In the genomic region with DNA sequence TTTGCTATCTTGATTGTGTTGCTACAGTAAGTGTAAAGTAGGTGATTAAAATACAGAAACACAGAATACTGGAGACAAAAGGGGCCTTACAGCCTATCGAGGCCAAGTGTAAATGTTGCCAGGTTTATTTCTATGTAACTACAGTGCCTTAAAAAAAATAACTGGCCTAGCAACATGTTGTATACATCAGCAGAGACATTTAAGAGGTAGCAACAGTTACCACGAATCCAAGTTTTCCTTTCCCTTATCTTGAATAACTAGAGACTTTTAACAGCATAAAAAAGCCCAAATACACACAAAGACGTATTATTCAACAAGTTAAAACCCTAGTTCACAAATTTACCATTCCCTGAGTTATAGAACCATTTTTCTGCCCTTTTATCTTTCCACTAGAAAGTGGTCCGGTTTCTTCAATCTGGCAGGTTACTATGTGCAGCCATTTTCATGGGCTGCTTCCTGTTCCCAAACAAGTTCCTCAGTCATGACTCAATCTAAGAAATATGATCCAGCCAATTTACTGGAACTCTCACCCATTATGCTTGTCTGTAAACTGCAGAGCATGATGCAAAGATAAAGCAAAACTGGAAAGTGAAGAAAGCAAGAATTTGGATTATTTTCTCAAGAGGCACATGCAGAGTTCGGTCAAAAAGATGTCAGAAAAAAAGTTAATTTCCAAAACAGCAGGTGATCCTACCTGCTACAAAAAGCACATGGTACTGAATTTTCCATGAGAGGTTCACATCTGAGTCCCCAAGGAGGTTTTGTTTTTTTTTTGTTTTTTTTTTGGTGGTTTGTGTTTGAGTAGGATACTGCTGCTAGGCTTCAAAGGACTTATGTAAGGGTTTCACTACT, we compare ENCODE assay signal across 1 cellular context.
TF ChIP-seq lines count a peak whose summit lies in the region.

No MANE protein-coding gene starts in this region.

TF ChIP-seq in K562, 482 proteins besides CTCF, POLR2A, EP300 and RAD21 (continued from another document and continues in another):
- TF ChIP-seq, protein P1, sequence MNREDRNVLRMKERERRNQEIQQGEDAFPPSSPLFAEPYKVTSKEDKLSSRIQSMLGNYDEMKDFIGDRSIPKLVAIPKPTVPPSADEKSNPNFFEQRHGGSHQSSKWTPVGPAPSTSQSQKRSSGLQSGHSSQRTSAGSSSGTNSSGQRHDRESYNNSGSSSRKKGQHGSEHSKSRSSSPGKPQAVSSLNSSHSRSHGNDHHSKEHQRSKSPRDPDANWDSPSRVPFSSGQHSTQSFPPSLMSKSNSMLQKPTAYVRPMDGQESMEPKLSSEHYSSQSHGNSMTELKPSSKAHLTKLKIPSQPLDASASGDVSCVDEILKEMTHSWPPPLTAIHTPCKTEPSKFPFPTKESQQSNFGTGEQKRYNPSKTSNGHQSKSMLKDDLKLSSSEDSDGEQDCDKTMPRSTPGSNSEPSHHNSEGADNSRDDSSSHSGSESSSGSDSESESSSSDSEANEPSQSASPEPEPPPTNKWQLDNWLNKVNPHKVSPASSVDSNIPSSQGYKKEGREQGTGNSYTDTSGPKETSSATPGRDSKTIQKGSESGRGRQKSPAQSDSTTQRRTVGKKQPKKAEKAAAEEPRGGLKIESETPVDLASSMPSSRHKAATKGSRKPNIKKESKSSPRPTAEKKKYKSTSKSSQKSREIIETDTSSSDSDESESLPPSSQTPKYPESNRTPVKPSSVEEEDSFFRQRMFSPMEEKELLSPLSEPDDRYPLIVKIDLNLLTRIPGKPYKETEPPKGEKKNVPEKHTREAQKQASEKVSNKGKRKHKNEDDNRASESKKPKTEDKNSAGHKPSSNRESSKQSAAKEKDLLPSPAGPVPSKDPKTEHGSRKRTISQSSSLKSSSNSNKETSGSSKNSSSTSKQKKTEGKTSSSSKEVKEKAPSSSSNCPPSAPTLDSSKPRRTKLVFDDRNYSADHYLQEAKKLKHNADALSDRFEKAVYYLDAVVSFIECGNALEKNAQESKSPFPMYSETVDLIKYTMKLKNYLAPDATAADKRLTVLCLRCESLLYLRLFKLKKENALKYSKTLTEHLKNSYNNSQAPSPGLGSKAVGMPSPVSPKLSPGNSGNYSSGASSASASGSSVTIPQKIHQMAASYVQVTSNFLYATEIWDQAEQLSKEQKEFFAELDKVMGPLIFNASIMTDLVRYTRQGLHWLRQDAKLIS (CRISPR knock-in tag; IDR thresholded peaks at IDR 0.05), result no peak
- no peak for TF ChIP-seq SREBF1 (IDR thresholded peaks at IDR 0.05; ENCODE audit: borderline replicate concordance, low read depth, low read length)
- no peak for TF ChIP-seq PHTF2 (CRISPR knock-in tag; IDR thresholded peaks at IDR 0.05)
- TF ChIP-seq ZNF696 (CRISPR knock-in tag; conservative IDR thresholded peaks at IDR 0.05), result no peak
- TF ChIP-seq RBM34 (IDR thresholded peaks at IDR 0.05; ENCODE audit: borderline replicate concordance, insufficient read depth, low read length), result no peak
- TF ChIP-seq TBL1XR1 (IDR thresholded peaks at IDR 0.05; ENCODE audit: low read length in 2 of 2), result peak in 1 of 2 experiments; percentile 85; a peak in 2 of 4 replicates
- no peak for TF ChIP-seq POLR3A (IDR thresholded peaks at IDR 0.05; ENCODE audit: borderline replicate concordance, extremely low read depth, insufficient read depth, insufficient read length)
- TF ChIP-seq SMAD3 (CRISPR knock-in tag; conservative IDR thresholded peaks at IDR 0.05), result peak; percentile 83
- peak; percentile 73 for TF ChIP-seq EHMT2 (IDR thresholded peaks at IDR 0.05)
- no peak for TF ChIP-seq KDM2B (CRISPR knock-in tag; IDR thresholded peaks at IDR 0.05)
- TF ChIP-seq, protein P2, sequence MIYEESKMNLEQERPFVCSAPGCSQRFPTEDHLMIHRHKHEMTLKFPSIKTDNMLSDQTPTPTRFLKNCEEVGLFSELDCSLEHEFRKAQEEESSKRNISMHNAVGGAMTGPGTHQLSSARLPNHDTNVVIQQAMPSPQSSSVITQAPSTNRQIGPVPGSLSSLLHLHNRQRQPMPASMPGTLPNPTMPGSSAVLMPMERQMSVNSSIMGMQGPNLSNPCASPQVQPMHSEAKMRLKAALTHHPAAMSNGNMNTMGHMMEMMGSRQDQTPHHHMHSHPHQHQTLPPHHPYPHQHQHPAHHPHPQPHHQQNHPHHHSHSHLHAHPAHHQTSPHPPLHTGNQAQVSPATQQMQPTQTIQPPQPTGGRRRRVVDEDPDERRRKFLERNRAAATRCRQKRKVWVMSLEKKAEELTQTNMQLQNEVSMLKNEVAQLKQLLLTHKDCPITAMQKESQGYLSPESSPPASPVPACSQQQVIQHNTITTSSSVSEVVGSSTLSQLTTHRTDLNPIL (CRISPR knock-in tag; IDR thresholded peaks at IDR 0.05), result no peak
- TF ChIP-seq, protein P3, sequence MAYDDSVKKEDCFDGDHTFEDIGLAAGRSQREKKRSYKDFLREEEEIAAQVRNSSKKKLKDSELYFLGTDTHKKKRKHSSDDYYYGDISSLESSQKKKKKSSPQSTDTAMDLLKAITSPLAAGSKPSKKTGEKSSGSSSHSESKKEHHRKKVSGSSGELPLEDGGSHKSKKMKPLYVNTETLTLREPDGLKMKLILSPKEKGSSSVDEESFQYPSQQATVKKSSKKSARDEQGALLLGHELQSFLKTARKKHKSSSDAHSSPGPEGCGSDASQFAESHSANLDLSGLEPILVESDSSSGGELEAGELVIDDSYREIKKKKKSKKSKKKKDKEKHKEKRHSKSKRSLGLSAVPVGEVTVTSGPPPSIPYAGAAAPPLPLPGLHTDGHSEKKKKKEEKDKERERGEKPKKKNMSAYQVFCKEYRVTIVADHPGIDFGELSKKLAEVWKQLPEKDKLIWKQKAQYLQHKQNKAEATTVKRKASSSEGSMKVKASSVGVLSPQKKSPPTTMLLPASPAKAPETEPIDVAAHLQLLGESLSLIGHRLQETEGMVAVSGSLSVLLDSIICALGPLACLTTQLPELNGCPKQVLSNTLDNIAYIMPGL (CRISPR knock-in tag; IDR thresholded peaks at IDR 0.05), result no peak
- no peak for TF ChIP-seq NFIX (CRISPR knock-in tag; IDR thresholded peaks at IDR 0.05; ENCODE audit: low read depth)
- TF ChIP-seq, protein P4, sequence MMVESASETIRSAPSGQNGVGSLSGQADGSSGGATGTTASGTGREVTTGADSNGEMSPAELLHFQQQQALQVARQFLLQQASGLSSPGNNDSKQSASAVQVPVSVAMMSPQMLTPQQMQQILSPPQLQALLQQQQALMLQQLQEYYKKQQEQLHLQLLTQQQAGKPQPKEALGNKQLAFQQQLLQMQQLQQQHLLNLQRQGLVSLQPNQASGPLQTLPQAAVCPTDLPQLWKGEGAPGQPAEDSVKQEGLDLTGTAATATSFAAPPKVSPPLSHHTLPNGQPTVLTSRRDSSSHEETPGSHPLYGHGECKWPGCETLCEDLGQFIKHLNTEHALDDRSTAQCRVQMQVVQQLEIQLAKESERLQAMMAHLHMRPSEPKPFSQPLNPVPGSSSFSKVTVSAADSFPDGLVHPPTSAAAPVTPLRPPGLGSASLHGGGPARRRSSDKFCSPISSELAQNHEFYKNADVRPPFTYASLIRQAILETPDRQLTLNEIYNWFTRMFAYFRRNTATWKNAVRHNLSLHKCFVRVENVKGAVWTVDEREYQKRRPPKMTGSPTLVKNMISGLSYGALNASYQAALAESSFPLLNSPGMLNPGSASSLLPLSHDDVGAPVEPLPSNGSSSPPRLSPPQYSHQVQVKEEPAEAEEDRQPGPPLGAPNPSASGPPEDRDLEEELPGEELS (CRISPR knock-in tag; IDR thresholded peaks at IDR 0.05; ENCODE audit: borderline replicate concordance), result no peak
- no peak for TF ChIP-seq SAFB (IDR thresholded peaks at IDR 0.05; ENCODE audit: borderline replicate concordance, low read depth, low read length)
- no peak for TF ChIP-seq POU5F1 (IDR thresholded peaks at IDR 0.05; ENCODE audit: borderline replicate concordance, low read depth, low read length, partially characterized antibody)
- no peak for TF ChIP-seq PCBP2 (IDR thresholded peaks at IDR 0.05; ENCODE audit: low read depth, low read length, poor library complexity, severe bottlenecking)
- TF ChIP-seq ZNF12 (CRISPR knock-in tag; IDR thresholded peaks at IDR 0.05), result no peak
- no peak for TF ChIP-seq SMARCB1 (IDR thresholded peaks at IDR 0.05; ENCODE audit: insufficient read length, low read depth)
- TF ChIP-seq TFAM (CRISPR knock-in tag; conservative IDR thresholded peaks at IDR 0.05), result no peak
- TF ChIP-seq, protein P5, sequence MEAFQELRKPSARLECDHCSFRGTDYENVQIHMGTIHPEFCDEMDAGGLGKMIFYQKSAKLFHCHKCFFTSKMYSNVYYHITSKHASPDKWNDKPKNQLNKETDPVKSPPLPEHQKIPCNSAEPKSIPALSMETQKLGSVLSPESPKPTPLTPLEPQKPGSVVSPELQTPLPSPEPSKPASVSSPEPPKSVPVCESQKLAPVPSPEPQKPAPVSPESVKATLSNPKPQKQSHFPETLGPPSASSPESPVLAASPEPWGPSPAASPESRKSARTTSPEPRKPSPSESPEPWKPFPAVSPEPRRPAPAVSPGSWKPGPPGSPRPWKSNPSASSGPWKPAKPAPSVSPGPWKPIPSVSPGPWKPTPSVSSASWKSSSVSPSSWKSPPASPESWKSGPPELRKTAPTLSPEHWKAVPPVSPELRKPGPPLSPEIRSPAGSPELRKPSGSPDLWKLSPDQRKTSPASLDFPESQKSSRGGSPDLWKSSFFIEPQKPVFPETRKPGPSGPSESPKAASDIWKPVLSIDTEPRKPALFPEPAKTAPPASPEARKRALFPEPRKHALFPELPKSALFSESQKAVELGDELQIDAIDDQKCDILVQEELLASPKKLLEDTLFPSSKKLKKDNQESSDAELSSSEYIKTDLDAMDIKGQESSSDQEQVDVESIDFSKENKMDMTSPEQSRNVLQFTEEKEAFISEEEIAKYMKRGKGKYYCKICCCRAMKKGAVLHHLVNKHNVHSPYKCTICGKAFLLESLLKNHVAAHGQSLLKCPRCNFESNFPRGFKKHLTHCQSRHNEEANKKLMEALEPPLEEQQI (IDR thresholded peaks at IDR 0.05), result no peak
- no peak for TF ChIP-seq BCL6 (CRISPR knock-in tag; IDR thresholded peaks at IDR 0.05)
- no peak; a peak in 1 of 4 replicates for TF ChIP-seq MCM7 (IDR thresholded peaks at IDR 0.05)
- TF ChIP-seq, protein P6, sequence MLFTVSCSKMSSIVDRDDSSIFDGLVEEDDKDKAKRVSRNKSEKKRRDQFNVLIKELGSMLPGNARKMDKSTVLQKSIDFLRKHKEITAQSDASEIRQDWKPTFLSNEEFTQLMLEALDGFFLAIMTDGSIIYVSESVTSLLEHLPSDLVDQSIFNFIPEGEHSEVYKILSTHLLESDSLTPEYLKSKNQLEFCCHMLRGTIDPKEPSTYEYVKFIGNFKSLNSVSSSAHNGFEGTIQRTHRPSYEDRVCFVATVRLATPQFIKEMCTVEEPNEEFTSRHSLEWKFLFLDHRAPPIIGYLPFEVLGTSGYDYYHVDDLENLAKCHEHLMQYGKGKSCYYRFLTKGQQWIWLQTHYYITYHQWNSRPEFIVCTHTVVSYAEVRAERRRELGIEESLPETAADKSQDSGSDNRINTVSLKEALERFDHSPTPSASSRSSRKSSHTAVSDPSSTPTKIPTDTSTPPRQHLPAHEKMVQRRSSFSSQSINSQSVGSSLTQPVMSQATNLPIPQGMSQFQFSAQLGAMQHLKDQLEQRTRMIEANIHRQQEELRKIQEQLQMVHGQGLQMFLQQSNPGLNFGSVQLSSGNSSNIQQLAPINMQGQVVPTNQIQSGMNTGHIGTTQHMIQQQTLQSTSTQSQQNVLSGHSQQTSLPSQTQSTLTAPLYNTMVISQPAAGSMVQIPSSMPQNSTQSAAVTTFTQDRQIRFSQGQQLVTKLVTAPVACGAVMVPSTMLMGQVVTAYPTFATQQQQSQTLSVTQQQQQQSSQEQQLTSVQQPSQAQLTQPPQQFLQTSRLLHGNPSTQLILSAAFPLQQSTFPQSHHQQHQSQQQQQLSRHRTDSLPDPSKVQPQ (CRISPR knock-in tag; IDR thresholded peaks at IDR 0.05; ENCODE audit: borderline replicate concordance), result no peak
- no peak for TF ChIP-seq NCOA2 (IDR thresholded peaks at IDR 0.05; ENCODE audit: partially characterized antibody in 2 of 2)
- TF ChIP-seq, protein P7, sequence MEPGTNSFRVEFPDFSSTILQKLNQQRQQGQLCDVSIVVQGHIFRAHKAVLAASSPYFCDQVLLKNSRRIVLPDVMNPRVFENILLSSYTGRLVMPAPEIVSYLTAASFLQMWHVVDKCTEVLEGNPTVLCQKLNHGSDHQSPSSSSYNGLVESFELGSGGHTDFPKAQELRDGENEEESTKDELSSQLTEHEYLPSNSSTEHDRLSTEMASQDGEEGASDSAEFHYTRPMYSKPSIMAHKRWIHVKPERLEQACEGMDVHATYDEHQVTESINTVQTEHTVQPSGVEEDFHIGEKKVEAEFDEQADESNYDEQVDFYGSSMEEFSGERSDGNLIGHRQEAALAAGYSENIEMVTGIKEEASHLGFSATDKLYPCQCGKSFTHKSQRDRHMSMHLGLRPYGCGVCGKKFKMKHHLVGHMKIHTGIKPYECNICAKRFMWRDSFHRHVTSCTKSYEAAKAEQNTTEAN (CRISPR knock-in tag; IDR thresholded peaks at IDR 0.05), result no peak
- TF ChIP-seq HLTF (IDR thresholded peaks at IDR 0.05), result peak; percentile 82; the same call in 1 of the 2 replicates
- TF ChIP-seq CBX3 (IDR thresholded peaks at IDR 0.05; ENCODE audit: borderline replicate concordance in 1 of 2, low read length in 2 of 2), result 0 out of 3 replicates have a peak, but pooled peaks of 1 of the 2 experiments have one; percentile 55
- TF ChIP-seq JUND (IDR thresholded peaks at IDR 0.05; ENCODE audit: borderline replicate concordance, low read depth, low read length), result peak; percentile 95
- TF ChIP-seq JUND (tag; IDR thresholded peaks at IDR 0.05; ENCODE audit: borderline replicate concordance, low read depth, low read length), result peak; percentile 93; the same call in 2 of the 3 replicates
- TF ChIP-seq RBM14 (IDR thresholded peaks at IDR 0.05; ENCODE audit: borderline replicate concordance, insufficient read depth, low read depth, low read length), result no peak
- peak; percentile 78 for TF ChIP-seq ELF1 (tag; IDR thresholded peaks at IDR 0.05)
- no peak for TF ChIP-seq FOXA3 (CRISPR knock-in tag; conservative IDR thresholded peaks at IDR 0.05 in 1 of 2, IDR thresholded peaks at IDR 0.05 in 1 of 2)
- TF ChIP-seq BCOR (IDR thresholded peaks at IDR 0.05), result no peak
- TF ChIP-seq, protein P8, sequence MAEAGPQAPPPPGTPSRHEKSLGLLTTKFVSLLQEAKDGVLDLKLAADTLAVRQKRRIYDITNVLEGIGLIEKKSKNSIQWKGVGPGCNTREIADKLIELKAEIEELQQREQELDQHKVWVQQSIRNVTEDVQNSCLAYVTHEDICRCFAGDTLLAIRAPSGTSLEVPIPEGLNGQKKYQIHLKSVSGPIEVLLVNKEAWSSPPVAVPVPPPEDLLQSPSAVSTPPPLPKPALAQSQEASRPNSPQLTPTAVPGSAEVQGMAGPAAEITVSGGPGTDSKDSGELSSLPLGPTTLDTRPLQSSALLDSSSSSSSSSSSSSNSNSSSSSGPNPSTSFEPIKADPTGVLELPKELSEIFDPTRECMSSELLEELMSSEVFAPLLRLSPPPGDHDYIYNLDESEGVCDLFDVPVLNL (CRISPR knock-in tag; IDR thresholded peaks at IDR 0.05; ENCODE audit: low read depth), result no peak
- TF ChIP-seq ATF7 (IDR thresholded peaks at IDR 0.05), result peak; percentile 92
- TF ChIP-seq PCBP1 (IDR thresholded peaks at IDR 0.05; ENCODE audit: low read depth, low read length, poor library complexity, severe bottlenecking), result no peak
- TF ChIP-seq TAL1 (IDR thresholded peaks at IDR 0.05), result peak; percentile 61
- no peak for TF ChIP-seq THRAP3 (IDR thresholded peaks at IDR 0.05; ENCODE audit: borderline replicate concordance)
- TF ChIP-seq, protein P9, sequence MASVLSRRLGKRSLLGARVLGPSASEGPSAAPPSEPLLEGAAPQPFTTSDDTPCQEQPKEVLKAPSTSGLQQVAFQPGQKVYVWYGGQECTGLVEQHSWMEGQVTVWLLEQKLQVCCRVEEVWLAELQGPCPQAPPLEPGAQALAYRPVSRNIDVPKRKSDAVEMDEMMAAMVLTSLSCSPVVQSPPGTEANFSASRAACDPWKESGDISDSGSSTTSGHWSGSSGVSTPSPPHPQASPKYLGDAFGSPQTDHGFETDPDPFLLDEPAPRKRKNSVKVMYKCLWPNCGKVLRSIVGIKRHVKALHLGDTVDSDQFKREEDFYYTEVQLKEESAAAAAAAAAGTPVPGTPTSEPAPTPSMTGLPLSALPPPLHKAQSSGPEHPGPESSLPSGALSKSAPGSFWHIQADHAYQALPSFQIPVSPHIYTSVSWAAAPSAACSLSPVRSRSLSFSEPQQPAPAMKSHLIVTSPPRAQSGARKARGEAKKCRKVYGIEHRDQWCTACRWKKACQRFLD (CRISPR knock-in tag; IDR thresholded peaks at IDR 0.05), result no peak; the same call in 1 of the 2 replicates
